2 cellular contexts compared by ENCODE assay signal in genomic region chr4:185304541-185304940, GRCh38.
TF ChIP-seq lines count a peak whose summit lies in the region.

No MANE protein-coding gene starts in this region.

TF ChIP-seq in IMR-90, 13 proteins besides CTCF, POLR2A, EP300 and RAD21:
- TF ChIP-seq USF2 (IDR thresholded peaks at IDR 0.05; ENCODE audit: low read depth, low read length) (no peak), RCOR1 (IDR thresholded peaks at IDR 0.05; ENCODE audit: insufficient replicate concordance, low read length) (no peak), BHLHE40 (IDR thresholded peaks at IDR 0.05; ENCODE audit: low read depth, low read length) (no peak), CHD1 (IDR thresholded peaks at IDR 0.05; ENCODE audit: low read depth, low read length) (no peak), CEBPB (IDR thresholded peaks at IDR 0.05; ENCODE audit: low read depth, low read length) (no peak), ELK1 (IDR thresholded peaks at IDR 0.05; ENCODE audit: borderline replicate concordance, low read depth, low read length) (no peak), SMC3 (IDR thresholded peaks at IDR 0.05; ENCODE audit: low read depth, low read length) (no peak), NFE2L2 (IDR thresholded peaks at IDR 0.05; ENCODE audit: low read depth, low read length) (no peak), MAFK (IDR thresholded peaks at IDR 0.05; ENCODE audit: low read depth, low read length) (no peak)
TF ChIP-seq in IMR-90: peak in this region for 0.

TF ChIP-seq in H1, 55 proteins besides CTCF, POLR2A, EP300 and RAD21:
- TF ChIP-seq SP4 (IDR thresholded peaks at IDR 0.05; ENCODE audit: low read length) (no peak), SP2 (IDR thresholded peaks at IDR 0.05; ENCODE audit: low read length) (no peak), TBP (IDR thresholded peaks at IDR 0.05; ENCODE audit: low read depth, low read length) (no peak)
